7 cellular contexts compared by ENCODE assay signal in genomic region chr21:15620892-15621291, GRCh38.
"Had no signal": no experiment of that assay in that cellular context is flagged by ENCODE, and none has a peak within 500 bp of the region (broad histone marks: within the 10 kb centered on the region; RNA-seq: fewer than 3 reads in every experiment).

No MANE protein-coding gene starts in this region.

- FAIRE-seq: H54, HTR-8/SVneo, K562 had no signal

- ATAC-seq: K562 had no signal

- H3K9ac ChIP-seq: GM23248 had no signal

- H3K4me3 ChIP-seq: GM23248, K562 had no signal

- H3K27ac ChIP-seq: GM23248 had no signal

- DNase-seq: GM23248, GOT3, H9, HCEC 1CT had no signal

- H2AFZ ChIP-seq: GM23248 had no signal
